21 cellular contexts compared by ENCODE assay signal in genomic region chr12:24078318-24078765, GRCh38.
DNase-seq lines count a peak whose midpoint lies in the region; ATAC-seq and TF ChIP-seq lines count a peak whose summit lies in the region.
"Had no signal": no experiment of that assay in that cellular context is flagged by ENCODE, and none has a peak within 500 bp of the region (broad histone marks: within the 10 kb centered on the region; RNA-seq: fewer than 3 reads in every experiment).

No MANE protein-coding gene starts in this region.

- H3K4me3 ChIP-seq in brain microvascular endothelial cell (ENCODE audit: low read depth, low read length) (no peak overlapping the region), right lobe of liver (peak overlapping the region in 1 of 3 donors; percentile 15)
- H3K4me3 ChIP-seq: cardiac muscle cell, esophagus squamous epithelium, ovary, SJCRH30 had no signal

- H3K27ac ChIP-seq in brain microvascular endothelial cell = no peak overlapping the region
- H3K27ac ChIP-seq in right lobe of liver = peak overlapping the region in 2 of 3 donors; percentile 23 to 60
- H3K27ac ChIP-seq: cardiac muscle cell, esophagus squamous epithelium, ovary, SJCRH30 had no signal

- H3K27me3 Mint-ChIP-seq in mesothelial cell of epicardium (ENCODE audit: low read depth) = no peaks in the 10 kb centered on the region

- intact Hi-C loops in right lobe of liver (cut with DNase I) = no loop called here

- H3K36me3 Mint-ChIP-seq in mesothelial cell of epicardium = no peaks in the 10 kb centered on the region
- H3K36me3 Mint-ChIP-seq: naive B cell had no signal

- peaks cover 0 to 42% (median 9%) of the 10 kb centered on the region in 4 donors for H3K4me1 ChIP-seq in right lobe of liver
- H3K4me1 ChIP-seq: esophagus squamous epithelium, SJCRH30 had no signal

- no peak for TF ChIP-seq CTCF in brain microvascular endothelial cell (IDR thresholded peaks at IDR 0.05; ENCODE audit: low read depth, low read length, missing control alignments)
- no peak for TF ChIP-seq CTCF in right lobe of liver (IDR thresholded peaks at IDR 0.05)
- no peak for TF ChIP-seq CTCF in mesothelial cell of epicardium (IDR thresholded peaks at IDR 0.05; ENCODE audit: unreplicated experiment)

- no peaks in the 10 kb centered on the region for H3K9me3 ChIP-seq in right lobe of liver
- H3K9me3 ChIP-seq: esophagus squamous epithelium, ovary, SJCRH30 had no signal

- H3K36me3 ChIP-seq in brain microvascular endothelial cell (replicated peaks) (no peaks in the 10 kb centered on the region), right lobe of liver (no peaks in the 10 kb centered on the region)
- H3K36me3 ChIP-seq: cardiac muscle cell, esophagus squamous epithelium, ovary, SJCRH30 had no signal

- no peaks in the 10 kb centered on the region for H3K27me3 ChIP-seq in brain microvascular endothelial cell (replicated peaks)
- no peaks in the 10 kb centered on the region for H3K27me3 ChIP-seq in right lobe of liver
- H3K27me3 ChIP-seq: cardiac muscle cell, esophagus squamous epithelium, ovary, SJCRH30 had no signal

- 18% methylated on average over 1 of the region's 1 CpG for WGBS in right lobe of liver (ENCODE audit: insufficient coverage, low coverage, low lambda C conversion rate, missing lambda C conversion rate)

- no peak overlapping the region for H3K27ac Mint-ChIP-seq in mesothelial cell of epicardium
- H3K27ac Mint-ChIP-seq: naive B cell had no signal

- TF ChIP-seq POLR2A in right lobe of liver (IDR thresholded peaks at IDR 0.05) = no peak

- in situ Hi-C loops in brain microvascular endothelial cell (cut with HindIII; ENCODE audit: low pct_ligation_motif_present, low sequenced_read_pairs) = no loop called here

- H3K4me3 Mint-ChIP-seq in mesothelial cell of epicardium = no peak overlapping the region
- H3K4me3 Mint-ChIP-seq: naive B cell had no signal

- peak; percentile 9 for DNase-seq in HCEC 1CT
- DNase-seq in NCI-H226 = peak; percentile 88
- DNase-seq in brain microvascular endothelial cell = peak; percentile 36
- no peak for DNase-seq in right lobe of liver
- DNase-seq in mesothelial cell of epicardium (ENCODE audit: low spot score in 2 of 2, unreplicated experiment in 2 of 2) = no peak
- DNase-seq in stimulated activated CD4-positive, alpha-beta T cell treated with anti-CD3 and anti-CD28 coated beads, Interleukin-15, amount 100 ng/mL, for 24 hours = no peak
- DNase-seq in glomerular visceral epithelial cell (ENCODE audit: extremely low spot score) = no peak
- DNase-seq: activated CD4-positive, CD25-positive, alpha-beta regulatory T cell treated with anti-CD3 and anti-CD28 coated beads, Interleukin-2, amount 50 U/mL, for 72 hours; AML-193; COR-L47; esophagus squamous epithelium; GDM1; glutamatergic neuron; Kasumi-1; naive B cell; ovary; PC-3; SJCRH30; stimulated activated CD4-positive, alpha-beta T cell treated with anti-CD3 and anti-CD28 coated beads, Interleukin-4, amount 100 ng/mL, for 1 hour; T-helper 9 cell had no signal

- H3K9me3 Mint-ChIP-seq in mesothelial cell of epicardium = no peaks in the 10 kb centered on the region
- H3K9me3 Mint-ChIP-seq: naive B cell had no signal

- peak; percentile 83 to 88 (median 86) for ATAC-seq in right lobe of liver
- ATAC-seq: PC-3 had no signal

- peaks cover 35% of the 10 kb centered on the region for H3K4me1 Mint-ChIP-seq in mesothelial cell of epicardium

Comparison
In these comparisons a context has a peak if more than half of its experiments do, and no peak if none do; other contexts are left out.
1. DNase-seq: peak in HCEC 1CT (single experiment), NCI-H226 (single experiment) and brain microvascular endothelial cell (single experiment); none in right lobe of liver (0 of 3), mesothelial cell of epicardium (0 of 2), stimulated activated CD4-positive, alpha-beta T cell treated with anti-CD3 and anti-CD28 coated beads, Interleukin-15, amount 100 ng/mL, for 24 hours (single experiment) and glomerular visceral epithelial cell (single experiment).